Comparison of ENCODE assay signal across 26 cellular contexts in genomic region chr4:157271166-157271869, GRCh38. TPM values are rescaled to one million over a fixed set of nuclear protein-coding genes. Genes with fewer than 3 reads are reported as not detected.
DNase-seq lines count a peak whose midpoint lies in the region; ATAC-seq and TF ChIP-seq lines count a peak whose summit lies in the region.
"Had no signal": no experiment of that assay in that cellular context is flagged by ENCODE, and none has a peak within 500 bp of the region (broad histone marks: within the 10 kb centered on the region; RNA-seq: fewer than 3 reads in every experiment).

No MANE protein-coding gene starts in this region.

- H3K4me3 ChIP-seq in GM23338, result no peak overlapping the region
- H3K4me3 ChIP-seq in astrocyte of the spinal cord (ENCODE audit: low read depth, low read length), result no peak overlapping the region
- no peak overlapping the region for H3K4me3 ChIP-seq in suprapubic skin
- H3K4me3 ChIP-seq: esophagus muscularis mucosa, left ventricle myocardium inferior, spleen, upper lobe of left lung had no signal

- H3K27ac ChIP-seq in GM23338 (ENCODE audit: low read depth), result no peak overlapping the region
- no peak overlapping the region for H3K27ac ChIP-seq in suprapubic skin
- H3K27ac ChIP-seq: esophagus muscularis mucosa, left ventricle myocardium inferior, spleen, upper lobe of left lung had no signal

- in situ Hi-C loops in astrocyte of the spinal cord (cut with HindIII; ENCODE audit: low sequenced_read_pairs), result no loop called here

- H3F3A ChIP-seq in GM23338 (replicated peaks; ENCODE audit: low read depth), result no peaks in the 10 kb centered on the region

- no peak for TF ChIP-seq CTCF in GM23338 (conservative IDR thresholded peaks at IDR 0.05; ENCODE audit: low read depth in 2 of 2)
- no peak for TF ChIP-seq CTCF in astrocyte of the spinal cord (IDR thresholded peaks at IDR 0.05; ENCODE audit: low read depth, low read length)
- no peak for TF ChIP-seq CTCF in suprapubic skin (IDR thresholded peaks at IDR 0.05)

- H4K20me1 ChIP-seq in GM23338 (replicated peaks; ENCODE audit: insufficient read depth), result no peaks in the 10 kb centered on the region

- H3K4me1 Mint-ChIP-seq in GM23338, result peaks cover 6% of the 10 kb centered on the region; the same call in 2 of the 3 replicates
- H3K4me1 Mint-ChIP-seq: activated naive CD4-positive, alpha-beta T cell treated with anti-CD3 and anti-CD28 coated beads, Interleukin-2, amount 10 ng/mL, durations not matched to agents 7 days and 5 days; CD8-positive, alpha-beta memory T cell had no signal

- no peak for TF ChIP-seq EP300 in suprapubic skin (IDR thresholded peaks at IDR 0.05)

- DNase-seq in GM23338 (ENCODE audit: low spot score) (peak; percentile 3), LoVo (ENCODE audit: low spot score) (peak; percentile 19), astrocyte of the spinal cord (ENCODE audit: low read depth, low spot score) (peak; percentile 70), myocyte (ENCODE audit: low read depth) (peak; percentile 9), foreskin melanocyte (no peak), NCI-H2107 (lab: John Stamatoyannopoulos, UW) (no peak), NCI-H69 (lab: John Stamatoyannopoulos, UW) (no peak), suprapubic skin (ENCODE audit: low spot score in 2 of 2) (no peak)
- DNase-seq: activated CD8-positive, alpha-beta T cell treated with anti-CD3 and anti-CD28 coated beads, Interleukin-2, amount 10 ng/mL, durations not matched to agents 7 days and 5 days; activated naive CD4-positive, alpha-beta T cell treated with anti-CD3 and anti-CD28 coated beads, Interleukin-2, amount 10 ng/mL, durations not matched to agents 7 days and 5 days; activated T-cell treated with anti-CD3 and anti-CD28 coated beads, Interleukin-2, amount 50 U/mL, for 48 hours; AML-193; aorta; CD8-positive, alpha-beta memory T cell; DMS53; effector memory CD4-positive, alpha-beta T cell; left ventricle myocardium inferior; NCI-H1048; NCI-H2029 treated with DMSO at 0.1 percent for 48 hours; NCI-H510A; spleen; stimulated activated CD4-positive, alpha-beta T cell treated with anti-CD3 and anti-CD28 coated beads, Interleukin-4, amount 100 ng/mL, for 24 hours; T-helper 9 cell; upper lobe of left lung had no signal

- peaks cover 8% of the 10 kb centered on the region; the same call in 2 of the 3 replicates for H3K9me3 Mint-ChIP-seq in GM23338

- no peaks in the 10 kb centered on the region for H3K79me2 ChIP-seq in GM23338 (replicated peaks; ENCODE audit: insufficient read depth)

- peaks cover under 1% of the 10 kb centered on the region for H3K9me2 ChIP-seq in GM23338 (ENCODE audit: insufficient read depth)

- no peak overlapping the region for H3K27ac Mint-ChIP-seq in GM23338
- H3K27ac Mint-ChIP-seq: activated CD8-positive, alpha-beta T cell treated with anti-CD3 and anti-CD28 coated beads, Interleukin-2, amount 10 ng/mL, durations not matched to agents 7 days and 5 days; activated naive CD4-positive, alpha-beta T cell treated with anti-CD3 and anti-CD28 coated beads, Interleukin-2, amount 10 ng/mL, durations not matched to agents 7 days and 5 days; CD8-positive, alpha-beta memory T cell; stimulated activated naive CD8-positive, alpha-beta T cell treated with anti-CD3 and anti-CD28 coated beads, Interleukin-15, Interleukin-2, amounts not matched to agents 100 ng/mL and 50 ng/mL, for 24 hours had no signal

- WGBS in suprapubic skin, result 19% methylated on average over 1 of the region's 1 CpG

- TF ChIP-seq POLR2A in suprapubic skin (IDR thresholded peaks at IDR 0.05), result no peak

- ATAC-seq in GM23338, result peak; percentile 53
- ATAC-seq: activated CD8-positive, alpha-beta T cell treated with anti-CD3 and anti-CD28 coated beads, Interleukin-2, amount 10 ng/mL, durations not matched to agents 7 days and 5 days had no signal

- H3K4me3 Mint-ChIP-seq in GM23338, result no peak overlapping the region
- H3K4me3 Mint-ChIP-seq: activated CD8-positive, alpha-beta T cell treated with anti-CD3 and anti-CD28 coated beads, Interleukin-2, amount 10 ng/mL, durations not matched to agents 7 days and 5 days; activated naive CD4-positive, alpha-beta T cell treated with anti-CD3 and anti-CD28 coated beads, Interleukin-2, amount 10 ng/mL, durations not matched to agents 7 days and 5 days; CD8-positive, alpha-beta memory T cell; stimulated activated naive CD8-positive, alpha-beta T cell treated with anti-CD3 and anti-CD28 coated beads, Interleukin-15, Interleukin-2, amounts not matched to agents 100 ng/mL and 50 ng/mL, for 24 hours had no signal

- H3K27me3 ChIP-seq in GM23338 (ENCODE audit: insufficient read depth) (no peaks in the 10 kb centered on the region), suprapubic skin (no peaks in the 10 kb centered on the region)
- H3K27me3 ChIP-seq: esophagus muscularis mucosa, spleen, upper lobe of left lung had no signal

- no peaks in the 10 kb centered on the region for H3K9me3 ChIP-seq in suprapubic skin
- H3K9me3 ChIP-seq: upper lobe of left lung had no signal

- H3K36me3 ChIP-seq in GM23338 (ENCODE audit: insufficient read depth), result no peaks in the 10 kb centered on the region
- no peaks in the 10 kb centered on the region for H3K36me3 ChIP-seq in suprapubic skin
- H3K36me3 ChIP-seq: esophagus muscularis mucosa, left ventricle myocardium inferior, spleen, upper lobe of left lung had no signal

- no peaks in the 10 kb centered on the region for H3K36me3 Mint-ChIP-seq in GM23338 (ENCODE audit: low read depth)
- H3K36me3 Mint-ChIP-seq: activated naive CD4-positive, alpha-beta T cell treated with anti-CD3 and anti-CD28 coated beads, Interleukin-2, amount 10 ng/mL, durations not matched to agents 7 days and 5 days; CD8-positive, alpha-beta memory T cell had no signal

- no peak overlapping the region for H3K4me2 ChIP-seq in GM23338

- H3K4me1 ChIP-seq in GM23338 (ENCODE audit: insufficient read depth), result no peaks in the 10 kb centered on the region
- no peaks in the 10 kb centered on the region for H3K4me1 ChIP-seq in suprapubic skin
- H3K4me1 ChIP-seq: esophagus muscularis mucosa, left ventricle myocardium inferior, spleen, upper lobe of left lung had no signal

- H3K27me3 Mint-ChIP-seq in GM23338 (ENCODE audit: insufficient read depth, low read depth, poor library complexity), result peaks cover 7% of the 10 kb centered on the region
- H3K27me3 Mint-ChIP-seq: activated naive CD4-positive, alpha-beta T cell treated with anti-CD3 and anti-CD28 coated beads, Interleukin-2, amount 10 ng/mL, durations not matched to agents 7 days and 5 days; CD8-positive, alpha-beta memory T cell; stimulated activated naive CD8-positive, alpha-beta T cell treated with anti-CD3 and anti-CD28 coated beads, Interleukin-15, Interleukin-2, amounts not matched to agents 100 ng/mL and 50 ng/mL, for 24 hours had no signal

- H2AFZ ChIP-seq in GM23338, result no peak overlapping the region

TF ChIP-seq in GM23338, 12 proteins besides CTCF, POLR2A, EP300 and RAD21:
- TF ChIP-seq JUNB (IDR thresholded peaks at IDR 0.05; ENCODE audit: unreplicated experiment) (no peak), REST (IDR thresholded peaks at IDR 0.05; ENCODE audit: unreplicated experiment) (no peak), STAT1 (IDR thresholded peaks at IDR 0.05; ENCODE audit: unreplicated experiment) (no peak)

RNA-seq across cellular contexts. Expression of gene GRIA2, which starts 50.8 kb away (rescaled TPM):
- not detected in 2 replicates for total RNA-seq in GM23338 (2014; rRNA removed; shearing (Covaris generic))
- polyA plus RNA-seq in GM23338 (2016; fragmentation: Nextera tagmentation; extraction: Ambion mirVana), result 0.19 TPM in 1 of 2 replicates, not detected in the other
- total RNA-seq in myocyte (not detected in 2 replicates), suprapubic skin (10 to 100 TPM in 1 of 4 donors, 1 to 10 TPM in 1, under 1 TPM in 2; 0.47 to 11.0 (median 5.1) TPM)
- not detected for polyA plus RNA-seq in myocyte (2012)
- total RNA-seq: activated CD8-positive, alpha-beta T cell treated with anti-CD3 and anti-CD28 coated beads, Interleukin-2, amount 10 ng/mL, durations not matched to agents 7 days and 5 days; CD8-positive, alpha-beta memory T cell; left ventricle myocardium inferior; spleen; upper lobe of left lung had no signal
- polyA plus RNA-seq: CD8-positive, alpha-beta memory T cell had no signal

Comparison
In these comparisons a context has a peak if more than half of its experiments do, and no peak if none do; other contexts are left out.
1. DNase-seq: peak in GM23338 (single experiment), LoVo (single experiment), astrocyte of the spinal cord (single experiment) and myocyte (single experiment); none in foreskin melanocyte (single experiment), NCI-H2107 (single experiment), NCI-H69 (single experiment) and suprapubic skin (0 of 2).